8 cellular contexts compared by ENCODE assay signal in genomic region chr2:113236367-113237159, GRCh38. TPM values are rescaled to one million over a fixed set of nuclear protein-coding genes. Genes with fewer than 3 reads are reported as not detected.
A peak's percentile ranks its signal among the peaks of the same experiment; 100 is the strongest.
DNase-seq lines count a peak whose midpoint lies in the region; ATAC-seq and TF ChIP-seq lines count a peak whose summit lies in the region.

No MANE protein-coding gene starts in this region.

- H3K27ac ChIP-seq in 22Rv1 (peak overlapping the region; percentile 27), HCT116 (ENCODE audit: low read depth, low read length) (peak overlapping the region; percentile 95), adrenal gland (peak overlapping the region in 3 of 5 donors; percentile 61 to 79 (median 62)), muscle layer of duodenum (ENCODE audit: low read length) (peak overlapping the region; percentile 7)

- CTCF ChIA-PET in HCT116 (lab: Charles Lee) = no interaction called here

- H4K20me1 ChIP-seq in HCT116 (ENCODE audit: insufficient read depth) = no peaks in the 10 kb centered on the region

- H3K9me3 ChIP-seq in HCT116 (ENCODE audit: control insufficient read depth in 1 of 2, insufficient read depth in 1 of 2, low read depth in 1 of 2, low read length in 2 of 2) (no peaks in the 10 kb centered on the region), adrenal gland (replicated peaks in 1 of 3) (no peaks in the 10 kb centered on the region), muscle layer of duodenum (ENCODE audit: control insufficient read depth in 1 of 2, low read length in 2 of 2) (no peaks in the 10 kb centered on the region)

- 62 to 92% (median 71%) methylated on average over 18 to 38 of the region's 38 CpGs for WGBS in adrenal gland, 4 donors

- peaks cover 57% of the 10 kb centered on the region for H3K79me2 ChIP-seq in HCT116 (ENCODE audit: insufficient read depth, low read length)

- H3K9ac ChIP-seq in HCT116 (ENCODE audit: low read length) = peak overlapping the region; percentile 96

- H3K4me1 ChIP-seq in HCT116 (ENCODE audit: control insufficient read depth in 1 of 2, insufficient read depth in 2 of 2, low read length in 2 of 2) = peaks cover 58 to 69% of the 10 kb centered on the region in 2 experiments
- H3K4me1 ChIP-seq in adrenal gland (replicated peaks in 1 of 2) = peaks cover 38 to 44% of the 10 kb centered on the region in 2 donors
- peaks cover 16 to 19% of the 10 kb centered on the region in 2 donors for H3K4me1 ChIP-seq in muscle layer of duodenum (ENCODE audit: control insufficient read depth in 1 of 2, insufficient read depth in 2 of 2, low read length in 2 of 2)

- TF ChIP-seq CTCF in 22Rv1 (IDR thresholded peaks at IDR 0.05) (no peak), HCT116 (IDR thresholded peaks at IDR 0.05 in 2 of 3, conservative IDR thresholded peaks at IDR 0.05 in 1 of 3; ENCODE audit: borderline replicate concordance in 1 of 3, insufficient read depth in 1 of 3, low read depth in 2 of 3, low read length in 2 of 3) (no peak), adrenal gland (IDR thresholded peaks at IDR 0.05) (no peak)

- RAD21 ChIA-PET in HCT116 (lab: Charles Lee; ENCODE audit: low non-redundant PET in 1 of 2, low total read pairs in 2 of 2, uncharacterized antibody in 2 of 2, unreplicated experiment in 2 of 2) = no interaction called here

- no peak for ATAC-seq in HCT116
- ATAC-seq in HG03135 (IDR thresholded peaks at IDR 0.05; ENCODE audit: unreplicated experiment) = no peak
- ATAC-seq in HG03039 (IDR thresholded peaks at IDR 0.05; ENCODE audit: unreplicated experiment) = no peak
- ATAC-seq in HG02623 (IDR thresholded peaks at IDR 0.05; ENCODE audit: unreplicated experiment) = no peak
- no peak for ATAC-seq in GM19452 (IDR thresholded peaks at IDR 0.05; ENCODE audit: unreplicated experiment)

- H3K4me3 ChIP-seq in HCT116 (replicated peaks in 1 of 2; ENCODE audit: low read depth in 1 of 2, low read length in 2 of 2) = peak overlapping the region; percentile 66 to 93
- peak overlapping the region in 2 of 4 donors; percentile 13 to 27 for H3K4me3 ChIP-seq in adrenal gland
- H3K4me3 ChIP-seq in muscle layer of duodenum (ENCODE audit: low read depth in 1 of 2, low read length in 2 of 2) = peak overlapping the region; percentile 24 to 37

- H3K4me2 ChIP-seq in HCT116 (ENCODE audit: low read length) = peak overlapping the region; percentile 92

- H3K27me3 ChIP-seq in HCT116 (ENCODE audit: insufficient read depth, low read length) (no peaks in the 10 kb centered on the region), adrenal gland (no peaks in the 10 kb centered on the region), muscle layer of duodenum (ENCODE audit: low read depth, low read length) (no peaks in the 10 kb centered on the region)

- no peak for TF ChIP-seq RAD21 in HCT116 (IDR thresholded peaks at IDR 0.05; ENCODE audit: low read depth)

- intact Hi-C loops in HCT116 (cut with micrococcal nuclease) (no loop called here), adrenal gland (cut with DNase I) (no loop called here)

- no peaks in the 10 kb centered on the region for H3K9me2 ChIP-seq in HCT116 (ENCODE audit: insufficient read depth)

- H3K36me3 ChIP-seq in HCT116 (ENCODE audit: control insufficient read depth in 1 of 2, insufficient read depth in 2 of 2, low read length in 2 of 2) = peaks cover 11 to 27% of the 10 kb centered on the region in 2 experiments; a peak in 3 of 4 replicates
- H3K36me3 ChIP-seq in adrenal gland (replicated peaks in 1 of 2) = no peaks in the 10 kb centered on the region
- H3K36me3 ChIP-seq in muscle layer of duodenum (ENCODE audit: control insufficient read depth in 1 of 2, insufficient read depth in 2 of 2, low read length in 2 of 2) = peaks cover 0 to 3% of the 10 kb centered on the region in 2 donors

- DNase-seq in HCT116 (ENCODE audit: low read depth, low spot score) = no peak
- DNase-seq in adrenal gland = peak in 1 of 7 donors; percentile 47

- TF ChIP-seq POLR2A in HCT116 (IDR thresholded peaks at IDR 0.05; ENCODE audit: borderline replicate concordance, extremely low read depth, insufficient read depth, insufficient read length) = no peak
- TF ChIP-seq POLR2A in adrenal gland (IDR thresholded peaks at IDR 0.05) = no peak

- POLR2A ChIA-PET in HCT116 (lab: Charles Lee) = no interaction called here

- no TSS peak for BruUV-seq in HCT116 (replicated peaks; lab: Mats Ljungman, UMichigan)

- H2AFZ ChIP-seq in HCT116 (ENCODE audit: low read depth, low read length, poor library complexity, severe bottlenecking) = no peak overlapping the region

TF ChIP-seq in HCT116, 20 proteins besides CTCF, POLR2A, EP300 and RAD21:
- TF ChIP-seq SIN3A (IDR thresholded peaks at IDR 0.05; ENCODE audit: low read depth) = no peak
TF ChIP-seq in HCT116: peak in this region for 0.

RNA-seq across cellular contexts. Expression of gene PAX8, which starts 42.2 kb away (rescaled TPM):
- total RNA-seq in HCT116 (2021; ENCODE audit: unreplicated experiment) (4.4 TPM), adrenal gland (10 to 100 TPM in 6 of 8 donors, 1 to 10 TPM in 2; 5.1 to 72.3 (median 14.5) TPM)
- polyA plus RNA-seq in HCT116 (2012) = 11.9 and 15.6 TPM in 2 replicates
- polyA plus RNA-seq in adrenal gland = 10 to 100 TPM in 1 of 3 donors, 1 to 10 TPM in 2; 5.6 to 13.3 (median 6.7) TPM

Comparison
In these comparisons a context has a peak if more than half of its experiments do, and no peak if none do; other contexts are left out.
1. H3K27ac ChIP-seq: peak in every context shown above with its lines; median percentile 95 in HCT116; 62 in adrenal gland; 27 in 22Rv1; 7 in muscle layer of duodenum.